1 cellular context compared by ENCODE assay signal in genomic region chr2:200812122-200813022, GRCh38.
TF ChIP-seq lines count a peak whose summit lies in the region.

No MANE protein-coding gene starts in this region.

TF ChIP-seq in HepG2, 621 proteins besides CTCF, POLR2A, EP300 and RAD21 (continued from another document and continues in another):
- TF ChIP-seq ZBTB40 (IDR thresholded peaks at IDR 0.05) = no peak
- TF ChIP-seq ZBTB40 (CRISPR knock-in tag; IDR thresholded peaks at IDR 0.05) = no peak
- no peak for TF ChIP-seq YEATS2 (CRISPR knock-in tag; IDR thresholded peaks at IDR 0.05; ENCODE audit: borderline replicate concordance)
- TF ChIP-seq PRPF4 (IDR thresholded peaks at IDR 0.05; ENCODE audit: low read depth, low read length, poor library complexity, severe bottlenecking) = no peak
- TF ChIP-seq, protein P1, sequence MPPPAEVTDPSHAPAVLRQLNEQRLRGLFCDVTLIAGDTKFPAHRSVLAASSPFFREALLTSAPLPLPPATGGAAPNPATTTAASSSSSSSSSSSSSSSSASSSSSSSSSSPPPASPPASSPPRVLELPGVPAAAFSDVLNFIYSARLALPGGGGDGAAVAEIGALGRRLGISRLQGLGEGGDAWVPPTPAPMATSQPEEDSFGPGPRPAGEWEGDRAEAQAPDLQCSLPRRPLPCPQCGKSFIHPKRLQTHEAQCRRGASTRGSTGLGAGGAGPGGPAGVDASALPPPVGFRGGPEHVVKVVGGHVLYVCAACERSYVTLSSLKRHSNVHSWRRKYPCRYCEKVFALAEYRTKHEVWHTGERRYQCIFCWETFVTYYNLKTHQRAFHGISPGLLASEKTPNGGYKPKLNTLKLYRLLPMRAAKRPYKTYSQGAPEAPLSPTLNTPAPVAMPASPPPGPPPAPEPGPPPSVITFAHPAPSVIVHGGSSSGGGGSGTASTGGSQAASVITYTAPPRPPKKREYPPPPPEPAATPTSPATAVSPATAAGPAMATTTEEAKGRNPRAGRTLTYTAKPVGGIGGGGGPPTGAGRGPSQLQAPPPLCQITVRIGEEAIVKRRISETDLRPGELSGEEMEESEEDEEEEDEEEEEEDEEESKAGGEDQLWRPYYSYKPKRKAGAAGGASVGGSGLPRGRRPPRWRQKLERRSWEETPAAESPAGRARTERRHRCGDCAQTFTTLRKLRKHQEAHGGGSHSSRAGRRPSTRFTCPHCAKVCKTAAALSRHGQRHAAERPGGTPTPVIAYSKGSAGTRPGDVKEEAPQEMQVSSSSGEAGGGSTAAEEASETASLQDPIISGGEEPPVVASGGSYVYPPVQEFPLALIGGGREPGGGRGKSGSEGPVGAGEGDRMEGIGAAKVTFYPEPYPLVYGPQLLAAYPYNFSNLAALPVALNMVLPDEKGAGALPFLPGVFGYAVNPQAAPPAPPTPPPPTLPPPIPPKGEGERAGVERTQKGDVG (CRISPR knock-in tag; IDR thresholded peaks at IDR 0.05; ENCODE audit: borderline replicate concordance) = no peak
- TF ChIP-seq HNF1A (IDR thresholded peaks at IDR 0.05; ENCODE audit: low read depth) = no peak
- peak; percentile 54; the same call in 1 of the 2 replicates for TF ChIP-seq HNF1A (CRISPR knock-in tag; IDR thresholded peaks at IDR 0.05; ENCODE audit: borderline replicate concordance)
- peak; percentile 89 for TF ChIP-seq ZSCAN29 (CRISPR knock-in tag; conservative IDR thresholded peaks at IDR 0.05)
- peak; percentile 53; the same call in 1 of the 2 replicates for TF ChIP-seq SP4 (CRISPR knock-in tag; IDR thresholded peaks at IDR 0.05)
- TF ChIP-seq AGO1 (IDR thresholded peaks at IDR 0.05; ENCODE audit: low read depth, low read length, poor library complexity, severe bottlenecking) = peak; percentile 92
- TF ChIP-seq NBN (conservative IDR thresholded peaks at IDR 0.05) = no peak
- no peak for TF ChIP-seq ZNF703 (CRISPR knock-in tag; IDR thresholded peaks at IDR 0.05; ENCODE audit: borderline replicate concordance)
- 0 out of 2 replicates have a peak, but pooled peaks have one; percentile 27 for TF ChIP-seq ZNF362 (CRISPR knock-in tag; IDR thresholded peaks at IDR 0.05; ENCODE audit: borderline replicate concordance)
- no peak for TF ChIP-seq ZFP36L2 (CRISPR knock-in tag; IDR thresholded peaks at IDR 0.05)
- TF ChIP-seq ZBTB39 (CRISPR knock-in tag; IDR thresholded peaks at IDR 0.05) = 0 out of 2 replicates have a peak, but pooled peaks have one; percentile 33
- 0 out of 2 replicates have a peak, but pooled peaks have one; percentile 18 for TF ChIP-seq KDM3A (CRISPR knock-in tag; IDR thresholded peaks at IDR 0.05; ENCODE audit: low read depth)
- no peak; the same call in 1 of the 2 replicates for TF ChIP-seq MYC (CRISPR knock-in tag; IDR thresholded peaks at IDR 0.05; ENCODE audit: borderline replicate concordance)
- TF ChIP-seq TBX2 (CRISPR knock-in tag; IDR thresholded peaks at IDR 0.05; ENCODE audit: borderline replicate concordance) = 0 out of 2 replicates have a peak, but pooled peaks have one; percentile 11
- peak; percentile 57; the same call in 1 of the 2 replicates for TF ChIP-seq SALL2 (CRISPR knock-in tag; IDR thresholded peaks at IDR 0.05)
- TF ChIP-seq FLYWCH1 (CRISPR knock-in tag; IDR thresholded peaks at IDR 0.05) = peak; percentile 51; the same call in 1 of the 2 replicates
- TF ChIP-seq, protein P2, sequence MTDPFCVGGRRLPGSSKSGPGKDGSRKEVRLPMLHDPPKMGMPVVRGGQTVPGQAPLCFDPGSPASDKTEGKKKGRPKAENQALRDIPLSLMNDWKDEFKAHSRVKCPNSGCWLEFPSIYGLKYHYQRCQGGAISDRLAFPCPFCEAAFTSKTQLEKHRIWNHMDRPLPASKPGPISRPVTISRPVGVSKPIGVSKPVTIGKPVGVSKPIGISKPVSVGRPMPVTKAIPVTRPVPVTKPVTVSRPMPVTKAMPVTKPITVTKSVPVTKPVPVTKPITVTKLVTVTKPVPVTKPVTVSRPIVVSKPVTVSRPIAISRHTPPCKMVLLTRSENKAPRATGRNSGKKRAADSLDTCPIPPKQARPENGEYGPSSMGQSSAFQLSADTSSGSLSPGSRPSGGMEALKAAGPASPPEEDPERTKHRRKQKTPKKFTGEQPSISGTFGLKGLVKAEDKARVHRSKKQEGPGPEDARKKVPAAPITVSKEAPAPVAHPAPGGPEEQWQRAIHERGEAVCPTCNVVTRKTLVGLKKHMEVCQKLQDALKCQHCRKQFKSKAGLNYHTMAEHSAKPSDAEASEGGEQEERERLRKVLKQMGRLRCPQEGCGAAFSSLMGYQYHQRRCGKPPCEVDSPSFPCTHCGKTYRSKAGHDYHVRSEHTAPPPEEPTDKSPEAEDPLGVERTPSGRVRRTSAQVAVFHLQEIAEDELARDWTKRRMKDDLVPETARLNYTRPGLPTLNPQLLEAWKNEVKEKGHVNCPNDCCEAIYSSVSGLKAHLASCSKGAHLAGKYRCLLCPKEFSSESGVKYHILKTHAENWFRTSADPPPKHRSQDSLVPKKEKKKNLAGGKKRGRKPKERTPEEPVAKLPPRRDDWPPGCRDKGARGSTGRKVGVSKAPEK (CRISPR knock-in tag; IDR thresholded peaks at IDR 0.05; ENCODE audit: borderline replicate concordance) = peak; percentile 31; the same call in 1 of the 2 replicates
- TF ChIP-seq PLRG1 (conservative IDR thresholded peaks at IDR 0.05) = no peak
- no peak; the same call in 1 of the 2 replicates for TF ChIP-seq ZNF256 (CRISPR knock-in tag; conservative IDR thresholded peaks at IDR 0.05)
